8 cellular contexts compared by ENCODE assay signal in the genomic region with DNA sequence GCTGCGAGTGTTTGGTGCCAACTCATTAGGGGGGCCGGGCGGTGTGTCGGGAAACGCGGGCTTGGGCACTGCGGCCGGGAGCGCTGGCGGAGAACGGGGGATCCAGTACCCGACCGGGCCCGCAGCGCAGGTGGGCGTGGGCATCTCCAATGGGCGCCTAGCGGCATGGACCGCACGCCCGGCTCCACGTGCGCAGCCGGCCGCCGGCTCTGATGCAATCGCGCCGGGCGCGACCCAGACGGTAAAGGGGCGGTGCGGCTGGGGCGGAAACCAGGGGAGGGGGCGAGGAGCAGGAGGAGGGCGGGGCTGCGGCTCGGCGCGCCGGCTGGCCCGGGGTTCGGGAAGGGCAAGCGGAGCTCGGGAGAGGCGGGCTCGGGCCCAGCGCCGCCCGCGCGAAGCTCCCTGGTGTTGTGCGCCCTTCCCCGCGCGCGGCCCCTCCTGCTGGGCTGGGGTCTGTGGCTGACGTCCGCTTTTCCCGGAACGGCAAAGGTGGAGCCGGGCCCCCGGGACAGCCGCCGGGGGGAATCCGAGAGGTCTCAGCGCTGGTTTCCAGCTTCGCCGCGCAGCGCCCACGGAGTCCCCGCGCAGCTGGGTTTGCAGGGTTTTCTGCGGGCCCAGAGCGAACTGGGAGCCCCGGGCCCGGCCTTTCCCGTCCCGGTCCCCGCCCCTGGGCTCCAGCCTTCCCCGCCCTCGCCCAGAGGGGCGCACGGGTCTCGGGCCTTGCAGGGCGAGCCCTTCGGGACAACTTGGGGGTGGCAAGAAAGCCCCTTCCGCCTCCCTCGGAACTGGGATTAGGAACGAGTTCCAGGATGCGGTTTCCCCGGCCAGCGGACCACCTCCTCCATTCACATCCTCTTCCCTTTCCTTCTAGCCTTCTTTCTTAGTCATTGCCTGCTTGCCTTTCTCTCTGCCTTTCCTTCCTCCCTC.
DNase-seq lines count a peak whose midpoint lies in the region; ATAC-seq and TF ChIP-seq lines count a peak whose summit lies in the region.

No MANE protein-coding gene starts in this region.

- H3K4me3 ChIP-seq in OCI-LY1 (ENCODE audit: low read depth, low read length, poor library complexity, severe bottlenecking), result peak overlapping the region; percentile 97
- peak overlapping the region; percentile 49 to 75 for H3K4me3 ChIP-seq in mucosa of rectum (ENCODE audit: low read length in 2 of 2)

- no peak overlapping the region for H2AFZ ChIP-seq in OCI-LY1 (ENCODE audit: low read length)

- H3K36me3 ChIP-seq in OCI-LY1 (ENCODE audit: insufficient read depth, low read length) (no peaks in the 10 kb centered on the region; the same call in 1 of the 2 replicates), mucosa of rectum (ENCODE audit: control insufficient read depth in 2 of 2, insufficient read depth in 2 of 2, low read length in 2 of 2) (no peaks in the 10 kb centered on the region)

- no peaks in the 10 kb centered on the region for H3K9me3 ChIP-seq in OCI-LY1 (ENCODE audit: low read length)
- H3K9me3 ChIP-seq in mucosa of rectum (ENCODE audit: control insufficient read depth in 2 of 2, low read length in 2 of 2), result no peaks in the 10 kb centered on the region

- H3K9me2 ChIP-seq in OCI-LY1 (ENCODE audit: low read depth, low read length), result no peaks in the 10 kb centered on the region

- peak overlapping the region; percentile 86 for H3K4me2 ChIP-seq in OCI-LY1 (ENCODE audit: low read length)

- DNase-seq in COLO668 (lab: John Stamatoyannopoulos, UW; ENCODE audit: unreplicated experiment) (peak; percentile 83), activated T-cell treated with anti-CD3 and anti-CD28 coated beads for 4 hours (peak; percentile 81), epithelial cell of prostate (ENCODE audit: low read depth, low spot score) (peak; percentile 16)
- peak; percentile 58 to 70 for DNase-seq in stimulated activated CD8-positive, alpha-beta memory T cell treated with anti-CD3 and anti-CD28 coated beads, Interleukin-4, amount 100 ng/mL, for 4 hours (ENCODE audit: low read depth in 2 of 2, low spot score in 1 of 2)

- peak overlapping the region; percentile 42 for H3K27ac ChIP-seq in OCI-LY1 (ENCODE audit: low read depth, low read length, poor library complexity, severe bottlenecking)
- peak overlapping the region; percentile 87 for H3K27ac ChIP-seq in epithelial cell of prostate
- H3K27ac ChIP-seq in mucosa of rectum (ENCODE audit: low read depth in 2 of 2, low read length in 2 of 2), result peak overlapping the region; percentile 53 to 69

- peaks cover 41% of the 10 kb centered on the region for H3K79me2 ChIP-seq in OCI-LY1 (ENCODE audit: insufficient read depth, low read length)

- TF ChIP-seq CTCF in OCI-LY1 (IDR thresholded peaks at IDR 0.05; ENCODE audit: low read length), result no peak

- H3K27me3 ChIP-seq in OCI-LY1 (ENCODE audit: insufficient read depth, low read length) (no peaks in the 10 kb centered on the region), mucosa of rectum (ENCODE audit: control insufficient read depth in 2 of 2, insufficient read depth in 2 of 2, low read length in 2 of 2) (no peaks in the 10 kb centered on the region)

- H3K4me1 ChIP-seq in OCI-LY1 (ENCODE audit: insufficient read depth, low read length, severe bottlenecking), result peaks cover 15% of the 10 kb centered on the region
- peaks cover 0 to 3% of the 10 kb centered on the region in 2 donors for H3K4me1 ChIP-seq in mucosa of rectum (ENCODE audit: control insufficient read depth in 2 of 2, insufficient read depth in 2 of 2, low read length in 2 of 2)

- H3K9ac ChIP-seq in OCI-LY1 (ENCODE audit: low read length) (peak overlapping the region; percentile 97), mucosa of rectum (ENCODE audit: low read depth in 1 of 2, low read length in 2 of 2) (peak overlapping the region; percentile 32 to 58)

- ATAC-seq in GM19452 (IDR thresholded peaks at IDR 0.05; ENCODE audit: unreplicated experiment) (peak; percentile 72), HG03565 (IDR thresholded peaks at IDR 0.05; ENCODE audit: unreplicated experiment) (peak; percentile 61)

- H4K20me1 ChIP-seq in OCI-LY1 (ENCODE audit: insufficient read depth, low read length), result no peaks in the 10 kb centered on the region

- H3F3A ChIP-seq in OCI-LY1 (ENCODE audit: insufficient read depth, low read length), result no peaks in the 10 kb centered on the region

Comparison
In these comparisons a context has a peak if more than half of its experiments do, and no peak if none do; other contexts are left out.
1. Peak in every context shown above with its lines: DNase-seq, ATAC-seq, H3K4me3 ChIP-seq and H3K27ac ChIP-seq.
2. DNase-seq: peak in every context shown above with its lines; median percentile 83 in COLO668; 81 in activated T-cell treated with anti-CD3 and anti-CD28 coated beads for 4 hours; 64 in stimulated activated CD8-positive, alpha-beta memory T cell treated with anti-CD3 and anti-CD28 coated beads, Interleukin-4, amount 100 ng/mL, for 4 hours; 16 in epithelial cell of prostate.